In genomic region chr16:84724619-84725307, GRCh38 we compare ENCODE assay signal across 10 cellular contexts. TPM values are rescaled to one million over a fixed set of nuclear protein-coding genes. Genes with fewer than 3 reads are reported as not detected.
A peak's percentile ranks its signal among the peaks of the same experiment; 100 is the strongest.
DNase-seq lines count a peak whose midpoint lies in the region; ATAC-seq and TF ChIP-seq lines count a peak whose summit lies in the region.
"Had no signal": no experiment of that assay in that cellular context is flagged by ENCODE, and none has a peak within 500 bp of the region (broad histone marks: within the 10 kb centered on the region; RNA-seq: fewer than 3 reads in every experiment).

No MANE protein-coding gene starts in this region.

- H3K4me1 ChIP-seq in CD8-positive, alpha-beta memory T cell (ENCODE audit: insufficient read depth, low read length) = peaks cover 27% of the 10 kb centered on the region
- peaks cover 42% of the 10 kb centered on the region for H3K4me1 ChIP-seq in GM23248 (ENCODE audit: insufficient read depth)

- in situ Hi-C loops in GM23248 (cut with MboI) = loop anchor here (5.0 to 10.0 kb wide), 2 partner anchors 100 to 212 kb away; no protein-coding TSS in a partner anchor

- H3K4me3 ChIP-seq in CD8-positive, alpha-beta memory T cell (ENCODE audit: low read length) = no peak overlapping the region
- H3K4me3 ChIP-seq in GM23248 = no peak overlapping the region

- peaks cover 12% of the 10 kb centered on the region; the same call in 1 of the 2 replicates for H4K20me1 ChIP-seq in GM23248 (ENCODE audit: insufficient read depth)

- TF ChIP-seq CTCF in WTC11 (IDR thresholded peaks at IDR 0.05) = no peak

- no peak overlapping the region for H3K27ac ChIP-seq in CD8-positive, alpha-beta memory T cell (ENCODE audit: low read depth, low read length)
- peak overlapping the region; percentile 34 for H3K27ac ChIP-seq in GM23248

- no peaks in the 10 kb centered on the region for H3K9me3 Mint-ChIP-seq in CD8-positive, alpha-beta memory T cell
- no peaks in the 10 kb centered on the region for H3K9me3 Mint-ChIP-seq in WTC11

- H3K79me2 ChIP-seq in GM23248 (ENCODE audit: insufficient read depth) = peaks cover 100% of the 10 kb centered on the region

- H3K4me1 Mint-ChIP-seq in CD8-positive, alpha-beta memory T cell = peaks cover 42 to 67% (median 64%) of the 10 kb centered on the region in 3 donors
- H3K4me1 Mint-ChIP-seq in WTC11 = peaks cover 83% of the 10 kb centered on the region

- H3K9me3 ChIP-seq in CD8-positive, alpha-beta memory T cell (ENCODE audit: low read length) = no peaks in the 10 kb centered on the region
- H3K9me3 ChIP-seq in GM23248 (ENCODE audit: low read depth) = no peaks in the 10 kb centered on the region

- DNase-seq in CD8-positive, alpha-beta memory T cell = no peak
- DNase-seq in GM23248 = peak; percentile 46
- no peak for DNase-seq in WTC11 (ENCODE audit: low spot score)
- peak; percentile 22 for DNase-seq in midbrain (lab: John Stamatoyannopoulos, UW)
- DNase-seq in dermis blood vessel endothelial cell = no peak
- DNase-seq in AG08396 (ENCODE audit: low spot score) = no peak
- DNase-seq: NCI-H2171, T-helper 9 cell had no signal

- CTCF ChIA-PET in CD8-positive, alpha-beta memory T cell (lab: Charles Lee) = interaction anchor here (1.2 to 5.1 kb wide), 12 partner anchors 8 to 448 kb away, joined by 3 to 36 read pairs (median 10); no protein-coding TSS in a partner anchor
- CTCF ChIA-PET in WTC11 (lab: Charles Lee) = interaction anchor here (0.6 to 8.0 kb wide), 16 partner anchors 12 to 273 kb away, joined by 3 to 86 read pairs (median 14); partner anchors contain the start of gene COTL1

- H2AFZ ChIP-seq in GM23248 = no peak overlapping the region

- peaks cover 0 to 14% (median 1%) of the 10 kb centered on the region in 3 donors for H3K36me3 Mint-ChIP-seq in CD8-positive, alpha-beta memory T cell
- H3K36me3 Mint-ChIP-seq in WTC11 = peaks cover 5% of the 10 kb centered on the region

- no peaks in the 10 kb centered on the region for H3K9me2 ChIP-seq in GM23248 (ENCODE audit: insufficient read depth)

- peak overlapping the region; percentile 1 to 81 (median 47) for H3K27ac Mint-ChIP-seq in CD8-positive, alpha-beta memory T cell
- H3K27ac Mint-ChIP-seq in WTC11 = peak overlapping the region; percentile 96

- H3K36me3 ChIP-seq in CD8-positive, alpha-beta memory T cell (ENCODE audit: insufficient read depth, low read length) = no peaks in the 10 kb centered on the region
- H3K36me3 ChIP-seq in GM23248 (ENCODE audit: low read depth) = no peaks in the 10 kb centered on the region

- H3K9ac ChIP-seq in GM23248 = peak overlapping the region; percentile 14; the same call in 1 of the 2 replicates

- peaks cover 42% of the 10 kb centered on the region for H3F3A ChIP-seq in GM23248 (ENCODE audit: insufficient read depth)

- POLR2A ChIA-PET in CD8-positive, alpha-beta memory T cell (lab: Charles Lee) = no interaction called here
- POLR2A ChIA-PET in WTC11 (lab: Charles Lee) = no interaction called here

- no peaks in the 10 kb centered on the region for H3K27me3 Mint-ChIP-seq in CD8-positive, alpha-beta memory T cell
- no peaks in the 10 kb centered on the region for H3K27me3 Mint-ChIP-seq in WTC11 (ENCODE audit: low read depth)

- WGBS in GM23248 (ENCODE audit: low coverage in 1 of 2, low lambda C conversion rate in 2 of 2, missing lambda C conversion rate in 2 of 2), 2 experiments = 55 to 62% methylated on average over 6 of the region's 6 CpGs

- H3K4me3 Mint-ChIP-seq in CD8-positive, alpha-beta memory T cell = no peak overlapping the region
- H3K4me3 Mint-ChIP-seq in WTC11 = peak overlapping the region; percentile 44

- H3K4me2 ChIP-seq in GM23248 (ENCODE audit: unreplicated experiment) = peak overlapping the region; percentile 40

- no peaks in the 10 kb centered on the region for H3K27me3 ChIP-seq in CD8-positive, alpha-beta memory T cell (ENCODE audit: insufficient read depth, low read length, poor library complexity, severe bottlenecking)
- no peaks in the 10 kb centered on the region for H3K27me3 ChIP-seq in GM23248 (replicated peaks; ENCODE audit: insufficient read depth)

- ATAC-seq in WTC11 = no peak
- ATAC-seq in HG03045 (IDR thresholded peaks at IDR 0.05; ENCODE audit: unreplicated experiment) = no peak
- ATAC-seq in GM19395 (IDR thresholded peaks at IDR 0.05; ENCODE audit: unreplicated experiment) = no peak

TF ChIP-seq in WTC11, 78 proteins besides CTCF, POLR2A, EP300 and RAD21 (continues in another document):
- no peak for TF ChIP-seq AR (CRISPR knock-in tag; IDR thresholded peaks at IDR 0.05)
- TF ChIP-seq, protein P1, sequence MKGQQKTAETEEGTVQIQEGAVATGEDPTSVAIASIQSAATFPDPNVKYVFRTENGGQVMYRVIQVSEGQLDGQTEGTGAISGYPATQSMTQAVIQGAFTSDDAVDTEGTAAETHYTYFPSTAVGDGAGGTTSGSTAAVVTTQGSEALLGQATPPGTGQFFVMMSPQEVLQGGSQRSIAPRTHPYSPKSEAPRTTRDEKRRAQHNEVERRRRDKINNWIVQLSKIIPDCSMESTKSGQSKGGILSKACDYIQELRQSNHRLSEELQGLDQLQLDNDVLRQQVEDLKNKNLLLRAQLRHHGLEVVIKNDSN (CRISPR knock-in tag; IDR thresholded peaks at IDR 0.05) = no peak
- TF ChIP-seq, protein P2, sequence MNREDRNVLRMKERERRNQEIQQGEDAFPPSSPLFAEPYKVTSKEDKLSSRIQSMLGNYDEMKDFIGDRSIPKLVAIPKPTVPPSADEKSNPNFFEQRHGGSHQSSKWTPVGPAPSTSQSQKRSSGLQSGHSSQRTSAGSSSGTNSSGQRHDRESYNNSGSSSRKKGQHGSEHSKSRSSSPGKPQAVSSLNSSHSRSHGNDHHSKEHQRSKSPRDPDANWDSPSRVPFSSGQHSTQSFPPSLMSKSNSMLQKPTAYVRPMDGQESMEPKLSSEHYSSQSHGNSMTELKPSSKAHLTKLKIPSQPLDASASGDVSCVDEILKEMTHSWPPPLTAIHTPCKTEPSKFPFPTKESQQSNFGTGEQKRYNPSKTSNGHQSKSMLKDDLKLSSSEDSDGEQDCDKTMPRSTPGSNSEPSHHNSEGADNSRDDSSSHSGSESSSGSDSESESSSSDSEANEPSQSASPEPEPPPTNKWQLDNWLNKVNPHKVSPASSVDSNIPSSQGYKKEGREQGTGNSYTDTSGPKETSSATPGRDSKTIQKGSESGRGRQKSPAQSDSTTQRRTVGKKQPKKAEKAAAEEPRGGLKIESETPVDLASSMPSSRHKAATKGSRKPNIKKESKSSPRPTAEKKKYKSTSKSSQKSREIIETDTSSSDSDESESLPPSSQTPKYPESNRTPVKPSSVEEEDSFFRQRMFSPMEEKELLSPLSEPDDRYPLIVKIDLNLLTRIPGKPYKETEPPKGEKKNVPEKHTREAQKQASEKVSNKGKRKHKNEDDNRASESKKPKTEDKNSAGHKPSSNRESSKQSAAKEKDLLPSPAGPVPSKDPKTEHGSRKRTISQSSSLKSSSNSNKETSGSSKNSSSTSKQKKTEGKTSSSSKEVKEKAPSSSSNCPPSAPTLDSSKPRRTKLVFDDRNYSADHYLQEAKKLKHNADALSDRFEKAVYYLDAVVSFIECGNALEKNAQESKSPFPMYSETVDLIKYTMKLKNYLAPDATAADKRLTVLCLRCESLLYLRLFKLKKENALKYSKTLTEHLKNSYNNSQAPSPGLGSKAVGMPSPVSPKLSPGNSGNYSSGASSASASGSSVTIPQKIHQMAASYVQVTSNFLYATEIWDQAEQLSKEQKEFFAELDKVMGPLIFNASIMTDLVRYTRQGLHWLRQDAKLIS (CRISPR knock-in tag; IDR thresholded peaks at IDR 0.05; ENCODE audit: borderline replicate concordance) = no peak
- TF ChIP-seq, protein P3, sequence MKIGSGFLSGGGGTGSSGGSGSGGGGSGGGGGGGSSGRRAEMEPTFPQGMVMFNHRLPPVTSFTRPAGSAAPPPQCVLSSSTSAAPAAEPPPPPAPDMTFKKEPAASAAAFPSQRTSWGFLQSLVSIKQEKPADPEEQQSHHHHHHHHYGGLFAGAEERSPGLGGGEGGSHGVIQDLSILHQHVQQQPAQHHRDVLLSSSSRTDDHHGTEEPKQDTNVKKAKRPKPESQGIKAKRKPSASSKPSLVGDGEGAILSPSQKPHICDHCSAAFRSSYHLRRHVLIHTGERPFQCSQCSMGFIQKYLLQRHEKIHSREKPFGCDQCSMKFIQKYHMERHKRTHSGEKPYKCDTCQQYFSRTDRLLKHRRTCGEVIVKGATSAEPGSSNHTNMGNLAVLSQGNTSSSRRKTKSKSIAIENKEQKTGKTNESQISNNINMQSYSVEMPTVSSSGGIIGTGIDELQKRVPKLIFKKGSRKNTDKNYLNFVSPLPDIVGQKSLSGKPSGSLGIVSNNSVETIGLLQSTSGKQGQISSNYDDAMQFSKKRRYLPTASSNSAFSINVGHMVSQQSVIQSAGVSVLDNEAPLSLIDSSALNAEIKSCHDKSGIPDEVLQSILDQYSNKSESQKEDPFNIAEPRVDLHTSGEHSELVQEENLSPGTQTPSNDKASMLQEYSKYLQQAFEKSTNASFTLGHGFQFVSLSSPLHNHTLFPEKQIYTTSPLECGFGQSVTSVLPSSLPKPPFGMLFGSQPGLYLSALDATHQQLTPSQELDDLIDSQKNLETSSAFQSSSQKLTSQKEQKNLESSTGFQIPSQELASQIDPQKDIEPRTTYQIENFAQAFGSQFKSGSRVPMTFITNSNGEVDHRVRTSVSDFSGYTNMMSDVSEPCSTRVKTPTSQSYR (CRISPR knock-in tag; IDR thresholded peaks at IDR 0.05) = no peak

RNA-seq across cellular contexts. Expression of gene USP10, which starts 25.0 kb away (rescaled TPM):
- total RNA-seq in CD8-positive, alpha-beta memory T cell = 100 to 1,000 TPM; 143 to 146 TPM
- polyA plus RNA-seq in CD8-positive, alpha-beta memory T cell = 86.1 TPM
- 48.3 and 51.3 TPM in 2 replicates for total RNA-seq in GM23248 (2014; rRNA removed; shearing (Covaris generic))
- 72.4 and 74.0 TPM in 2 replicates for polyA plus RNA-seq in GM23248 (2016; fragmentation: Nextera tagmentation; extraction: Ambion mirVana)
- 138 to 152 TPM (median 139 TPM) in 3 replicates for total RNA-seq in WTC11 (2021)
- 32.7 and 70.7 TPM in 2 replicates for total RNA-seq in dermis blood vessel endothelial cell

Comparison
In these comparisons a context has a peak if more than half of its experiments do, and no peak if none do; other contexts are left out.
1. DNase-seq: peak in GM23248 (single experiment) and midbrain (single experiment); none in CD8-positive, alpha-beta memory T cell (0 of 5), WTC11 (single experiment), dermis blood vessel endothelial cell (single experiment) and AG08396 (single experiment).